In the genomic region with DNA sequence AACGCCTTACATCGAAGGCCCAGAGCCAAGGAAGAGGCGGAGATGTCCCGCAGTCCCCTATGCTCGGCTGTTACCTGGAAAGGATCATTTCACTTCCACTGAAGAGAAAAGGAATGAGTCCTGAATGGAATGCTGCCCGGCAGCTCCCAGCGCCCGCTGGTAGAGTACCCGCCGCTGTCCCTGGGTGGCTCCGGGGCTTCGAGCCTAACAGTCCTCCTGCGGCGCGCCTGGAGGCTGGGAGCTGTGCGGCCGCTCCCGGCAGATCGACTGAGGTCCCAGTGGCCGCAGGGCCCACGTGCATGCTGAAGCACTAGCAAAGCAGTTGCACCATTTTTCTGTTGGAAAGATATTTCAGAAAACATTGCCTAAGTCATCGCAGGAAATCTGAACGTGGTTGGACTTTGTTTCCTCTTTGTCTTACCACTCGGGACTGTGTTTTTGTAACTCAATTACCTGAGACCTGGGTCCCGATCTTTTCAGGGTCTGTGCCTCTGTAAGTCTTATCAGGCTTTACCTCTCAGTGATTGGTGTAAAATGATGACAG, we compare ENCODE assay signal across 8 cellular contexts. TPM values are rescaled to one million over a fixed set of nuclear protein-coding genes. Genes with fewer than 3 reads are reported as not detected.
DNase-seq lines count a peak whose midpoint lies in the region; ATAC-seq and TF ChIP-seq lines count a peak whose summit lies in the region.

No MANE protein-coding gene starts in this region.

- H3K4me1 Mint-ChIP-seq in naive thymus-derived CD4-positive, alpha-beta T cell: peaks cover 21 to 60% (median 36%) of the 10 kb centered on the region in 7 donors

- H3K27me3 Mint-ChIP-seq in naive thymus-derived CD4-positive, alpha-beta T cell: peaks cover 12 to 52% (median 16%) of the 10 kb centered on the region in 5 donors

- H3K9me3 Mint-ChIP-seq in naive thymus-derived CD4-positive, alpha-beta T cell: peaks cover 0 to 9% (median 0%) of the 10 kb centered on the region in 11 donors

- DNase-seq in AG04449 (ENCODE audit: low read depth, low spot score): no peak
- DNase-seq in H7: peak; percentile 92
- DNase-seq in SKM-1 treated with dmso at 0.1 percent for 144 hours (lab: John Stamatoyannopoulos, UW; ENCODE audit: unreplicated experiment): peak; percentile 39
- no peak for DNase-seq in esophagus muscularis mucosa (ENCODE audit: extremely low spot score)
- peak in 1 of 9 donors; percentile 25 for DNase-seq in naive thymus-derived CD4-positive, alpha-beta T cell
- no peak for DNase-seq in NCI-H187 treated with DMSO at 0.1 percent for 48 hours (lab: John Stamatoyannopoulos, UW)
- no peak for DNase-seq in NCI-H2081 treated with DMSO at 0.1 percent for 48 hours (lab: John Stamatoyannopoulos, UW)

- no peak for ATAC-seq in naive thymus-derived CD4-positive, alpha-beta T cell
- ATAC-seq in HG02588 (IDR thresholded peaks at IDR 0.05; ENCODE audit: unreplicated experiment): no peak

- H3K9me3 ChIP-seq in esophagus muscularis mucosa: no peaks in the 10 kb centered on the region
- H3K9me3 ChIP-seq in naive thymus-derived CD4-positive, alpha-beta T cell (ENCODE audit: control insufficient read depth in 2 of 3, low read length in 3 of 3): no peaks in the 10 kb centered on the region

- peaks cover 54% of the 10 kb centered on the region for H3K27me3 ChIP-seq in H7 (ENCODE audit: control insufficient read depth, insufficient read depth, low read length)
- H3K27me3 ChIP-seq in esophagus muscularis mucosa: peaks cover under 1 to 24% (median 23%) of the 10 kb centered on the region in 4 donors
- peaks cover 0 to 7% of the 10 kb centered on the region in 2 donors for H3K27me3 ChIP-seq in naive thymus-derived CD4-positive, alpha-beta T cell (ENCODE audit: control insufficient read depth in 2 of 2, insufficient read depth in 2 of 2, low read length in 2 of 2)

- intact Hi-C loops in esophagus muscularis mucosa (cut with DNase I): loop anchor here (10.0 kb wide), 2 partner anchors 294 to 894 kb away; a partner anchor contains a TSS
- intact Hi-C loops in naive thymus-derived CD4-positive, alpha-beta T cell (cut with micrococcal nuclease): loop anchor here (1.0 to 10.0 kb wide), 5 partner anchors 43 to 1137 kb away; a partner anchor contains a TSS

- H3K36me3 ChIP-seq in H7 (replicated peaks; ENCODE audit: control insufficient read depth, insufficient read depth, low read length) (no peaks in the 10 kb centered on the region), esophagus muscularis mucosa (no peaks in the 10 kb centered on the region)
- peaks cover 0 to 3% (median 0%) of the 10 kb centered on the region in 3 experiments for H3K36me3 ChIP-seq in naive thymus-derived CD4-positive, alpha-beta T cell (ENCODE audit: control insufficient read depth in 2 of 3, insufficient read depth in 3 of 3, low read length in 3 of 3)

- CTCF ChIA-PET in AG04449 (lab: Yijun Ruan, JAX): interaction anchor here (2.3 to 5.7 kb wide), 4 partner anchors 314 to 382 kb away, joined by 7 to 149 read pairs (median 32); no protein-coding TSS in a partner anchor
- CTCF ChIA-PET in naive thymus-derived CD4-positive, alpha-beta T cell (lab: Charles Lee): no interaction called here

- no peaks in the 10 kb centered on the region for H3K36me3 Mint-ChIP-seq in naive thymus-derived CD4-positive, alpha-beta T cell

- H3K27ac Mint-ChIP-seq in naive thymus-derived CD4-positive, alpha-beta T cell: peak overlapping the region; percentile 23 to 100 (median 99)

- H3K27ac ChIP-seq in esophagus muscularis mucosa (replicated peaks in 1 of 4): peak overlapping the region; percentile 95 to 99 (median 97)
- peak overlapping the region; percentile 96 for H3K27ac ChIP-seq in naive thymus-derived CD4-positive, alpha-beta T cell (ENCODE audit: low read depth, low read length)

- no peak for TF ChIP-seq POLR2A in esophagus muscularis mucosa (IDR thresholded peaks at IDR 0.05; ENCODE audit: low read depth)

- H3K4me3 Mint-ChIP-seq in naive thymus-derived CD4-positive, alpha-beta T cell: peak overlapping the region; percentile 42 to 97 (median 92)

- peaks cover 38 to 57% (median 54%) of the 10 kb centered on the region in 4 donors for H3K4me1 ChIP-seq in esophagus muscularis mucosa
- peaks cover 26 to 27% of the 10 kb centered on the region in 2 donors for H3K4me1 ChIP-seq in naive thymus-derived CD4-positive, alpha-beta T cell (ENCODE audit: control insufficient read depth in 2 of 2, insufficient read depth in 2 of 2, low read length in 2 of 2)

- TF ChIP-seq EP300 in esophagus muscularis mucosa (IDR thresholded peaks at IDR 0.05): no peak

- 13% methylated on average over 25 of the region's 25 CpGs for WGBS in esophagus muscularis mucosa

- H3K4me3 ChIP-seq in AG04449 (ENCODE audit: low read depth, low read length): peak overlapping the region; percentile 38; the same call in 1 of the 2 replicates
- peak overlapping the region; percentile 40 for H3K4me3 ChIP-seq in H7 (ENCODE audit: insufficient read depth, low read depth, low read length)
- peak overlapping the region; percentile 75 to 92 (median 83) for H3K4me3 ChIP-seq in esophagus muscularis mucosa
- H3K4me3 ChIP-seq in naive thymus-derived CD4-positive, alpha-beta T cell (ENCODE audit: low read length): peak overlapping the region; percentile 51

- POLR2A ChIA-PET in AG04449 (lab: Yijun Ruan, JAX): no interaction called here
- POLR2A ChIA-PET in naive thymus-derived CD4-positive, alpha-beta T cell (lab: Charles Lee): interaction anchor here (0.8 to 3.7 kb wide), 6 partner anchors 54 to 439 kb away, joined by 3 to 18 read pairs (median 4); a partner anchor contains a TSS

- TF ChIP-seq CTCF in AG04449 (IDR thresholded peaks at IDR 0.05; ENCODE audit: insufficient read depth, low read length, missing control alignments) (no peak), esophagus muscularis mucosa (IDR thresholded peaks at IDR 0.05) (peak; percentile 8 to 29 (median 11))

RNA-seq across cellular contexts. Expression of a gene that starts 1.0 kb away (rescaled TPM):
- not detected in 2 replicates for total RNA-seq in H7 (2014; rRNA removed; shearing (Covaris generic))
- not detected for total RNA-seq in esophagus muscularis mucosa
- total RNA-seq in naive thymus-derived CD4-positive, alpha-beta T cell: not detected
- polyA plus RNA-seq in naive thymus-derived CD4-positive, alpha-beta T cell: not detected

RNA-seq across cellular contexts. Expression of a gene that starts 13.6 kb away (rescaled TPM):
- total RNA-seq in H7 (2014; rRNA removed; shearing (Covaris generic)): 0.11 TPM in 1 of 2 replicates, not detected in the other
- total RNA-seq in esophagus muscularis mucosa: 1 to 10 TPM in 1 of 4 donors, under 1 TPM in 3; 0.58 to 1.2 (median 0.84) TPM
- total RNA-seq in naive thymus-derived CD4-positive, alpha-beta T cell: 1 to 10 TPM in 2 of 5 experiments, under 1 TPM in 3; 0.34 to 2.4 (median 0.62) TPM
- not detected for polyA plus RNA-seq in naive thymus-derived CD4-positive, alpha-beta T cell

Comparison
In these comparisons a context has a peak if more than half of its experiments do, and no peak if none do; other contexts are left out.
1. DNase-seq: peak in H7 (single experiment) and SKM-1 treated with dmso at 0.1 percent for 144 hours (single experiment); none in AG04449 (single experiment), esophagus muscularis mucosa (single experiment), NCI-H187 treated with DMSO at 0.1 percent for 48 hours (single experiment) and NCI-H2081 treated with DMSO at 0.1 percent for 48 hours (single experiment).
2. Peak in every context shown above with its lines, with median percentiles within 50 percentile points of each other: H3K4me3 ChIP-seq.